Comparison of ENCODE assay signal across 8 cellular contexts in the genomic region with DNA sequence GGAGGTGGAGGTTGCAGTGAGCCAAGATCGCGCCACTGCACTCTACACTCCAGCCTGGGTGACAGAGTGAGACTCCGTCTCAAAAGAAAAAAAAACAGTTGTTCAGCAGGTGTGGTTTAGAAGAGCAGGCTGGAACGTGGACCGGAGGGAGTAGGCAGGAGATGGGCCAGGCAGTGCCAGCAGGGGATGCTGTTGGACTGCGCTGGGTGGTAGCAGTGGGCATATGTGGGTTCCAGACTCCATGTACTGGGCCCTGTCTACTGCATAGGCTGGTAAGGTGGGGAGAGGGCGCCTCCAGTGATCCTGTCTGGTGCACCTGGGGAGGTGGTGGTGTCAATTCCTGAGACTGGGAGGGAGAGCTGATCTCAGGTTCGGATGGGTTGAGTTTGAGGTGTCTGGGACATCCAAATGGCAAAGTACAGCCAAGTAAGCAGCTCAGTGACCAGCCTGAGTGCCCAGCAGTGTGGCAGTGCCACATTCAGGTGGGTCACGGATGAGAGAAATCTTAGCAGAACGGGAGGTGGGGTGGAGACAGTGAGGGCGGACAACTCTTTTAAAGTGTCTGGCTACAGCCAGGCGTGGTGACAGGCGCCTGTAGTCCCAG. TPM values are rescaled to one million over a fixed set of nuclear protein-coding genes. Genes with fewer than 3 reads are reported as not detected.
DNase-seq lines count a peak whose midpoint lies in the region; ATAC-seq and TF ChIP-seq lines count a peak whose summit lies in the region.

No MANE protein-coding gene starts in this region.

- H3K4me1 ChIP-seq in esophagus squamous epithelium (peaks cover 0 to 4% (median 3%) of the 10 kb centered on the region in 3 donors), ovary (ENCODE audit: insufficient read depth) (peaks cover 7% of the 10 kb centered on the region)

- peaks cover 0 to 68% (median 0%) of the 10 kb centered on the region in 3 donors for H3K36me3 ChIP-seq in esophagus squamous epithelium
- no peaks in the 10 kb centered on the region for H3K36me3 ChIP-seq in ovary

- H3K27ac ChIP-seq in esophagus squamous epithelium (no peak overlapping the region), ovary (no peak overlapping the region)

- H3K9me3 ChIP-seq in esophagus squamous epithelium = no peaks in the 10 kb centered on the region
- no peaks in the 10 kb centered on the region for H3K9me3 ChIP-seq in ovary

- TF ChIP-seq EP300 in ovary (IDR thresholded peaks at IDR 0.05) = no peak

- TF ChIP-seq POLR2A in esophagus squamous epithelium (IDR thresholded peaks at IDR 0.05) = no peak
- no peak for TF ChIP-seq POLR2A in ovary (IDR thresholded peaks at IDR 0.05)

- no peak for ATAC-seq in HG03025 (IDR thresholded peaks at IDR 0.05; ENCODE audit: low FRiP score, unreplicated experiment)

- peak; percentile 85 for TF ChIP-seq CTCF in GM12872 (IDR thresholded peaks at IDR 0.05; ENCODE audit: insufficient read depth, low read depth, low read length)
- TF ChIP-seq CTCF in esophagus squamous epithelium (IDR thresholded peaks at IDR 0.05) = peak in 5 of 6 experiments; percentile 12 to 68 (median 33)
- TF ChIP-seq CTCF in ovary (IDR thresholded peaks at IDR 0.05) = peak in 2 of 3 donors; percentile 19 to 35

- H3K4me3 ChIP-seq in esophagus squamous epithelium (no peak overlapping the region), ovary (no peak overlapping the region)

- H3K27me3 ChIP-seq in esophagus squamous epithelium (no peaks in the 10 kb centered on the region), ovary (no peaks in the 10 kb centered on the region)

- DNase-seq in NAMALWA (ENCODE audit: low spot score) = peak; percentile 53
- DNase-seq in activated CD8-positive, alpha-beta memory T cell treated with anti-CD3 and anti-CD28 coated beads for 24 hours = peak; percentile 69
- no peak for DNase-seq in esophagus squamous epithelium (lab: John Stamatoyannopoulos, UW)
- peak in 3 of 5 donors; percentile 42 to 68 (median 66) for DNase-seq in ovary
- no peak for DNase-seq in superior temporal gyrus (ENCODE audit: extremely low spot score)
- no peak for DNase-seq in NCI-H2227 treated with DMSO at 0.1 percent for 48 hours (lab: John Stamatoyannopoulos, UW)

- WGBS in esophagus squamous epithelium, 2 donors = 71 to 75% methylated on average over 9 to 12 of the region's 13 CpGs
- 86 to 87% (median 86%) methylated on average over 13 of the region's 13 CpGs for WGBS in ovary, 3 donors

- intact Hi-C loops in esophagus squamous epithelium (cut with DNase I) (loop anchor here (10.0 kb wide), 1 partner anchor 285 kb away; no protein-coding TSS in a partner anchor), ovary (cut with DNase I) (no loop called here)

RNA-seq across cellular contexts. Expression of gene SFXN4, which starts 25.9 kb away (rescaled TPM):
- 100 to 1,000 TPM in 1 of 4 donors, 10 to 100 TPM in 3; 13.8 to 120 (median 24.4) TPM for total RNA-seq in esophagus squamous epithelium
- total RNA-seq in ovary = 10 to 100 TPM; 11.8 to 54.9 (median 18.5) TPM
- 10 to 100 TPM; 18.9 to 25.8 TPM for polyA plus RNA-seq in ovary

RNA-seq across cellular contexts. Expression of gene DENND10, which starts 35.7 kb away (rescaled TPM):
- 10 to 100 TPM; 20.8 to 43.6 (median 37.1) TPM for total RNA-seq in esophagus squamous epithelium
- 10 to 100 TPM; 32.3 to 53.8 (median 41.3) TPM for total RNA-seq in ovary
- 10 to 100 TPM; 29.9 to 34.5 TPM for polyA plus RNA-seq in ovary

RNA-seq across cellular contexts. Expression of gene PRDX3, which starts 39.0 kb away (rescaled TPM):
- total RNA-seq in esophagus squamous epithelium = 100 to 1,000 TPM in 3 of 4 donors, 10 to 100 TPM in 1; 42.9 to 183 (median 119) TPM
- 100 to 1,000 TPM in 2 of 7 donors, 10 to 100 TPM in 5; 65.7 to 116 (median 79.0) TPM for total RNA-seq in ovary
- 100 to 1,000 TPM in 1 of 2 donors, 10 to 100 TPM in 1; 90.3 to 159 TPM for polyA plus RNA-seq in ovary

RNA-seq across cellular contexts. Expression of gene EIF3A, which starts 58.9 kb away (rescaled TPM):
- total RNA-seq in esophagus squamous epithelium = 100 to 1,000 TPM in 2 of 4 donors, 10 to 100 TPM in 2; 71.8 to 135 (median 101) TPM
- 100 to 1,000 TPM in 2 of 7 donors, 10 to 100 TPM in 5; 58.7 to 109 (median 88.1) TPM for total RNA-seq in ovary
- 100 to 1,000 TPM in 1 of 2 donors, 10 to 100 TPM in 1; 53.9 to 113 TPM for polyA plus RNA-seq in ovary

Comparison
In these comparisons a context has a peak if more than half of its experiments do, and no peak if none do; other contexts are left out.
1. CTCF ChIP-seq: peak in every context shown above with its lines; median percentile 85 in GM12872; 33 in esophagus squamous epithelium; 27 in ovary.
2. DNase-seq: peak in NAMALWA (single experiment), activated CD8-positive, alpha-beta memory T cell treated with anti-CD3 and anti-CD28 coated beads for 24 hours (single experiment) and ovary (3 of 5); none in esophagus squamous epithelium (single experiment), superior temporal gyrus (single experiment) and NCI-H2227 treated with DMSO at 0.1 percent for 48 hours (single experiment).